ENCODE assay signal across 8 cellular contexts in the genomic region with DNA sequence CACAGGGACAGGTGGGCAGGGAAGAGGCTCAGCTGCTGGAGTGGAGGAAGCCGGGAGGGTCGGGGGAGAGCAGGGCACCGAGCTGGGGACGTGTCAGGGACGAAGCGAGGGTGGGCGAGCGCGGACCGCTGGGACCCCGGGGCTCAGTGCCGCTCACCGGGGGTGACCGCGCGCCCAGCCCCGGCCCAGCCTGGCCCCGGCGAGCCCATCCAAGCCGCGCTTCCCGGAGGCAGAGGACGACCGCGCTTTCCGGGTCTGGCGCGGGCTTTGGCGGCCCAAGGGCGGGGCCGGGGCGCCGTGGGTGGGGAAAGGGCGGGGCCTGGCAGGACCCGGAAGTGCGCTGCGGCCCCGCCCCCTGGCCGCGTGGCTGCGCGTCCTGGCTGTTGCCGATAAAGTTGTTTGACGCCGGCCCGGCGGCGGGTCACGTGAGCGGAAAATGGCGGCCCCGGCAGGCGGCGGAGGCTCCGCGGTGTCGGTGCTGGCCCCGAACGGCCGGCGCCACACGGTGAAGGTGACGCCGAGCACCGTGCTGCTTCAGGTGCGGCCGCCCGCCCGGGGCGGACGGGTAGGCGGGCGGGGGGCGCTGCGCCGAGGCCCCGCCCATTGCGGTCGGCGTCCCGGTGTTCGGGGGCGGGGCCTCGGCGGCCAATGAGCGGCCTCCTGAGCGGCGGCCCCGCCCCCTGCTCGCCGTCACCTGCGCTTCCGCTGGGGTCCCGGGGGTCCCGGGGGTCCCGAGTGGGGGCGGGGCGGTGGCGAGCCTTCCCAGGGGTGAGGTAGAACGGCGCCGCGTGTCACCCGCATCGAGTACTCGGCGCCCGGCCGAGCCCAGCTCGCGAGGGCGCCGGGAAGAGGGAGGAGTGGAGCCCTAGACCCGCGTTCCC. TPM values are rescaled to one million over a fixed set of nuclear protein-coding genes. Genes with fewer than 3 reads are reported as not detected.
DNase-seq lines count a peak whose midpoint lies in the region; ATAC-seq lines count a peak whose summit lies in the region.

A gene with protein sequence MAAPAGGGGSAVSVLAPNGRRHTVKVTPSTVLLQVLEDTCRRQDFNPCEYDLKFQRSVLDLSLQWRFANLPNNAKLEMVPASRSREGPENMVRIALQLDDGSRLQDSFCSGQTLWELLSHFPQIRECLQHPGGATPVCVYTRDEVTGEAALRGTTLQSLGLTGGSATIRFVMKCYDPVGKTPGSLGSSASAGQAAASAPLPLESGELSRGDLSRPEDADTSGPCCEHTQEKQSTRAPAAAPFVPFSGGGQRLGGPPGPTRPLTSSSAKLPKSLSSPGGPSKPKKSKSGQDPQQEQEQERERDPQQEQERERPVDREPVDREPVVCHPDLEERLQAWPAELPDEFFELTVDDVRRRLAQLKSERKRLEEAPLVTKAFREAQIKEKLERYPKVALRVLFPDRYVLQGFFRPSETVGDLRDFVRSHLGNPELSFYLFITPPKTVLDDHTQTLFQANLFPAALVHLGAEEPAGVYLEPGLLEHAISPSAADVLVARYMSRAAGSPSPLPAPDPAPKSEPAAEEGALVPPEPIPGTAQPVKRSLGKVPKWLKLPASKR (plus strand): TSS at position 419 of the 881 bp plus-strand sequence. CDS start 18 bp downstream, at position 437.

- DNase-seq in AG08395 (ENCODE audit: low spot score) (peak; percentile 96), NCI-H446 (lab: John Stamatoyannopoulos, UW) (peak; percentile 83 to 97), cerebellum (ENCODE audit: low spot score) (peak; percentile 96), kidney glomerular epithelial cell (lab: John Stamatoyannopoulos, UW) (peak; percentile 60)
- DNase-seq in activated CD4-positive, alpha-beta T cell treated with anti-CD3 and anti-CD28 coated beads for 1 hour = peak; percentile 87
- DNase-seq in stimulated activated CD4-positive, alpha-beta T cell treated with anti-CD3 and anti-CD28 coated beads, Interleukin-15, amount 100 ng/mL, for 24 hours = peak; percentile 93

- ATAC-seq in GM18907 (IDR thresholded peaks at IDR 0.05; ENCODE audit: unreplicated experiment) (peak; percentile 82), HG03135 (IDR thresholded peaks at IDR 0.05; ENCODE audit: unreplicated experiment) (peak; percentile 81)

RNA-seq across cellular contexts. Expression of the gene that starts here (rescaled TPM):
- total RNA-seq in cerebellum = 22.3 TPM

Comparison
In these comparisons a context has a peak if more than half of its experiments do, and no peak if none do; other contexts are left out.
1. Peak in every context shown above with its lines: DNase-seq and ATAC-seq.